Comparison of ENCODE assay signal across 1 cellular context in the genomic region with DNA sequence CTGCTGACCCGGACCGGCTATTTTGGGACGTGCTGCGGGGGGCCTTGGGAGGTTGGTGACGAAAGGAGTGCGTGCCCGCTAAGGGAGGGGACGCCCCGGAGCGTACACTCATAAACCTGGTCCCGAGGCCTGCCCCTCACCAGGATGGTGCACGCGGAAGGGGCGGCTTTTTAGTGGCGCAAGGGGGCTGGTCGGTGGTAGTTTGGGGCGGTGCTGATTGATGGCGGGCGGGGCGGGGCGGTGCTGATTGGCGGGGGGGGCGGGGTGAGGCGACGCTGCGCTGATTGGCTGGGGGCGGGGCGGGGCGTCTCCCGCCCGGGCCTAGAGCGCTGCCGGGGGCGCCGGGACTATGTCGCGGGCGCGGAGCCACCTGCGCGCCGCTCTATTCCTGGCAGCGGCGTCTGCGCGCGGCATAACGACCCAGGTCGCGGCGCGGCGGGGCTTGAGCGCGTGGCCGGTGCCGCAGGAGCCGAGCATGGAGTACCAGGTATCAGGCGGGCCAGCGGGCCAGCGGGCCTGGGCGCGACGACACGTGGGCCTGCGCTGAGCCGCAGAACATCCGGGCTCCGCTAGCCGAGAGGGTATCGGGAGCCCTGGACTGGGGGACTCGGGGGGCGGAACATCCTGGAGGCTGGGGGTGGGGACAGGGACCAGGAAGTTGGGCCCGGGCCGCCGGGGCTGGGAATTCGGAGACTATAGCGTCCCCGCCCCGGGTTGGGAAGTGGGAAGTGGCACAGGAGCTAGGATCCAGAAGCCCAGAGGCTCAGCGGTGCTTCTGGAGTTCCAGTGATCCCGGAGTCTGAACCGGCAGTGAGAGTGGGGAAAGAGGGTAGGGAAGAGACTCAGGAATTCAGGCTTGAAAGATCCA.
TF ChIP-seq lines count a peak whose summit lies in the region.

A gene with protein sequence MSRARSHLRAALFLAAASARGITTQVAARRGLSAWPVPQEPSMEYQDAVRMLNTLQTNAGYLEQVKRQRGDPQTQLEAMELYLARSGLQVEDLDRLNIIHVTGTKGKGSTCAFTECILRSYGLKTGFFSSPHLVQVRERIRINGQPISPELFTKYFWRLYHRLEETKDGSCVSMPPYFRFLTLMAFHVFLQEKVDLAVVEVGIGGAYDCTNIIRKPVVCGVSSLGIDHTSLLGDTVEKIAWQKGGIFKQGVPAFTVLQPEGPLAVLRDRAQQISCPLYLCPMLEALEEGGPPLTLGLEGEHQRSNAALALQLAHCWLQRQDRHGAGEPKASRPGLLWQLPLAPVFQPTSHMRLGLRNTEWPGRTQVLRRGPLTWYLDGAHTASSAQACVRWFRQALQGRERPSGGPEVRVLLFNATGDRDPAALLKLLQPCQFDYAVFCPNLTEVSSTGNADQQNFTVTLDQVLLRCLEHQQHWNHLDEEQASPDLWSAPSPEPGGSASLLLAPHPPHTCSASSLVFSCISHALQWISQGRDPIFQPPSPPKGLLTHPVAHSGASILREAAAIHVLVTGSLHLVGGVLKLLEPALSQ (plus strand): TSS at position 307 of the 868 bp plus-strand sequence. CDS start 43 bp downstream, at position 350.

TF ChIP-seq in GM12878, 131 proteins besides CTCF, POLR2A, EP300 and RAD21 (continued from another document and continues in another):
- TF ChIP-seq SIN3A (IDR thresholded peaks at IDR 0.05; ENCODE audit: low read depth, low read length) (peak; percentile 85), KAT2A (conservative IDR thresholded peaks at IDR 0.05; ENCODE audit: control insufficient read depth, low read depth, low read length) (no peak), FOXK2 (IDR thresholded peaks at IDR 0.05) (no peak), ZNF217 (IDR thresholded peaks at IDR 0.05) (0 out of 2 replicates have a peak, but pooled peaks have one; percentile 52), MYC (IDR thresholded peaks at IDR 0.05; ENCODE audit: insufficient read depth, insufficient read length, insufficient replicate concordance, low read length, severe bottlenecking) (peak; percentile 98), GATAD2B (conservative IDR thresholded peaks at IDR 0.05; ENCODE audit: low read depth) (peak; percentile 87; the same call in 1 of the 2 replicates), RBBP5 (conservative IDR thresholded peaks at IDR 0.05) (no peak), STAT1 (conservative IDR thresholded peaks at IDR 0.05) (no peak), KDM1A (IDR thresholded peaks at IDR 0.05; ENCODE audit: borderline replicate concordance) (no peak), CHD1 (IDR thresholded peaks at IDR 0.05; ENCODE audit: low read depth, low read length) (no peak), PML (IDR thresholded peaks at IDR 0.05; ENCODE audit: low read length) (peak; percentile 86; the same call in 1 of the 2 replicates), CREB1 (IDR thresholded peaks at IDR 0.05; ENCODE audit: low read depth) (peak; percentile 54), EZH2 (IDR thresholded peaks at IDR 0.05; ENCODE audit: borderline replicate concordance, control insufficient read depth, low read depth, low read length) (no peak), ZNF24 (IDR thresholded peaks at IDR 0.05) (peak; percentile 60; the same call in 1 of the 2 replicates), SMAD1 (IDR thresholded peaks at IDR 0.05; ENCODE audit: low read depth, partially characterized antibody) (no peak), IKZF1 (conservative IDR thresholded peaks at IDR 0.05) (peak; percentile 84), SIX5 (IDR thresholded peaks at IDR 0.05; ENCODE audit: low read depth, low read length, severe bottlenecking) (no peak), CBFB (IDR thresholded peaks at IDR 0.05; ENCODE audit: low read depth) (no peak), RCOR1 (conservative IDR thresholded peaks at IDR 0.05; ENCODE audit: low read depth, low read length) (no peak), RUNX3 (IDR thresholded peaks at IDR 0.05; ENCODE audit: low read length) (0 out of 2 replicates have a peak, but pooled peaks have one; percentile 24), HDAC6 (IDR thresholded peaks at IDR 0.05; ENCODE audit: unreplicated experiment) (no peak), SPI1 (IDR thresholded peaks at IDR 0.05; ENCODE audit: borderline replicate concordance, insufficient read depth, low read depth, low read length) (no peak), FOS (IDR thresholded peaks at IDR 0.05; ENCODE audit: borderline replicate concordance, extremely low read depth, insufficient read length) (no peak), IRF4 (IDR thresholded peaks at IDR 0.05; ENCODE audit: low read depth, low read length) (no peak), ESRRA (IDR thresholded peaks at IDR 0.05; ENCODE audit: low read length) (no peak), TBL1XR1 (IDR thresholded peaks at IDR 0.05; ENCODE audit: low read depth, low read length) (no peak), NFIC (IDR thresholded peaks at IDR 0.05; ENCODE audit: low read depth, low read length) (no peak), SRF (IDR thresholded peaks at IDR 0.05; ENCODE audit: low read depth in 2 of 2, low read length in 2 of 2) (no peak), ATF7 (IDR thresholded peaks at IDR 0.05; ENCODE audit: low read depth) (no peak), GABPA (IDR thresholded peaks at IDR 0.05; ENCODE audit: low read depth) (peak; percentile 73), CEBPB (IDR thresholded peaks at IDR 0.05; ENCODE audit: borderline replicate concordance in 1 of 2, low read depth in 2 of 2, low read length in 2 of 2) (no peak), MEF2B (IDR thresholded peaks at IDR 0.05; ENCODE audit: partially characterized antibody, poor library complexity, severe bottlenecking) (peak; percentile 55), MTA3 (IDR thresholded peaks at IDR 0.05; ENCODE audit: borderline replicate concordance, low read length) (no peak), JUND (IDR thresholded peaks at IDR 0.05; ENCODE audit: low read depth, low read length) (0 out of 2 replicates have a peak, but pooled peaks have one; percentile 12), RELA (IDR thresholded peaks at IDR 0.05; ENCODE audit: borderline replicate concordance, partially characterized antibody) (peak; percentile 21), CBX5 (IDR thresholded peaks at IDR 0.05; ENCODE audit: low read depth) (no peak), CHD4 (IDR thresholded peaks at IDR 0.05) (no peak), SP1 (IDR thresholded peaks at IDR 0.05; ENCODE audit: low read depth, low read length) (no peak), CREM (IDR thresholded peaks at IDR 0.05; ENCODE audit: low read depth) (no peak), TCF12 (IDR thresholded peaks at IDR 0.05; ENCODE audit: low read depth, low read length) (peak; percentile 78; the same call in 1 of the 2 replicates)
- TF ChIP-seq, protein P1, sequence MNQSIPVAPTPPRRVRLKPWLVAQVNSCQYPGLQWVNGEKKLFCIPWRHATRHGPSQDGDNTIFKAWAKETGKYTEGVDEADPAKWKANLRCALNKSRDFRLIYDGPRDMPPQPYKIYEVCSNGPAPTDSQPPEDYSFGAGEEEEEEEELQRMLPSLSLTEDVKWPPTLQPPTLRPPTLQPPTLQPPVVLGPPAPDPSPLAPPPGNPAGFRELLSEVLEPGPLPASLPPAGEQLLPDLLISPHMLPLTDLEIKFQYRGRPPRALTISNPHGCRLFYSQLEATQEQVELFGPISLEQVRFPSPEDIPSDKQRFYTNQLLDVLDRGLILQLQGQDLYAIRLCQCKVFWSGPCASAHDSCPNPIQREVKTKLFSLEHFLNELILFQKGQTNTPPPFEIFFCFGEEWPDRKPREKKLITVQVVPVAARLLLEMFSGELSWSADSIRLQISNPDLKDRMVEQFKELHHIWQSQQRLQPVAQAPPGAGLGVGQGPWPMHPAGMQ (IDR thresholded peaks at IDR 0.05; ENCODE audit: borderline replicate concordance), result no peak
- TF ChIP-seq, protein P2, sequence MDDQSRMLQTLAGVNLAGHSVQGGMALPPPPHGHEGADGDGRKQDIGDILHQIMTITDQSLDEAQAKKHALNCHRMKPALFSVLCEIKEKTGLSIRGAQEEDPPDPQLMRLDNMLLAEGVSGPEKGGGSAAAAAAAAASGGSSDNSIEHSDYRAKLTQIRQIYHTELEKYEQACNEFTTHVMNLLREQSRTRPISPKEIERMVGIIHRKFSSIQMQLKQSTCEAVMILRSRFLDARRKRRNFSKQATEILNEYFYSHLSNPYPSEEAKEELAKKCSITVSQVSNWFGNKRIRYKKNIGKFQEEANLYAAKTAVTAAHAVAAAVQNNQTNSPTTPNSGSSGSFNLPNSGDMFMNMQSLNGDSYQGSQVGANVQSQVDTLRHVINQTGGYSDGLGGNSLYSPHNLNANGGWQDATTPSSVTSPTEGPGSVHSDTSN (IDR thresholded peaks at IDR 0.05; ENCODE audit: insufficient replicate concordance, low read depth, low read length), result peak; percentile 75
- TF ChIP-seq, protein P3, sequence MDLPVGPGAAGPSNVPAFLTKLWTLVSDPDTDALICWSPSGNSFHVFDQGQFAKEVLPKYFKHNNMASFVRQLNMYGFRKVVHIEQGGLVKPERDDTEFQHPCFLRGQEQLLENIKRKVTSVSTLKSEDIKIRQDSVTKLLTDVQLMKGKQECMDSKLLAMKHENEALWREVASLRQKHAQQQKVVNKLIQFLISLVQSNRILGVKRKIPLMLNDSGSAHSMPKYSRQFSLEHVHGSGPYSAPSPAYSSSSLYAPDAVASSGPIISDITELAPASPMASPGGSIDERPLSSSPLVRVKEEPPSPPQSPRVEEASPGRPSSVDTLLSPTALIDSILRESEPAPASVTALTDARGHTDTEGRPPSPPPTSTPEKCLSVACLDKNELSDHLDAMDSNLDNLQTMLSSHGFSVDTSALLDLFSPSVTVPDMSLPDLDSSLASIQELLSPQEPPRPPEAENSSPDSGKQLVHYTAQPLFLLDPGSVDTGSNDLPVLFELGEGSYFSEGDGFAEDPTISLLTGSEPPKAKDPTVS (IDR thresholded peaks at IDR 0.05; ENCODE audit: low read depth, low read length), result no peak
- TF ChIP-seq, protein P4, sequence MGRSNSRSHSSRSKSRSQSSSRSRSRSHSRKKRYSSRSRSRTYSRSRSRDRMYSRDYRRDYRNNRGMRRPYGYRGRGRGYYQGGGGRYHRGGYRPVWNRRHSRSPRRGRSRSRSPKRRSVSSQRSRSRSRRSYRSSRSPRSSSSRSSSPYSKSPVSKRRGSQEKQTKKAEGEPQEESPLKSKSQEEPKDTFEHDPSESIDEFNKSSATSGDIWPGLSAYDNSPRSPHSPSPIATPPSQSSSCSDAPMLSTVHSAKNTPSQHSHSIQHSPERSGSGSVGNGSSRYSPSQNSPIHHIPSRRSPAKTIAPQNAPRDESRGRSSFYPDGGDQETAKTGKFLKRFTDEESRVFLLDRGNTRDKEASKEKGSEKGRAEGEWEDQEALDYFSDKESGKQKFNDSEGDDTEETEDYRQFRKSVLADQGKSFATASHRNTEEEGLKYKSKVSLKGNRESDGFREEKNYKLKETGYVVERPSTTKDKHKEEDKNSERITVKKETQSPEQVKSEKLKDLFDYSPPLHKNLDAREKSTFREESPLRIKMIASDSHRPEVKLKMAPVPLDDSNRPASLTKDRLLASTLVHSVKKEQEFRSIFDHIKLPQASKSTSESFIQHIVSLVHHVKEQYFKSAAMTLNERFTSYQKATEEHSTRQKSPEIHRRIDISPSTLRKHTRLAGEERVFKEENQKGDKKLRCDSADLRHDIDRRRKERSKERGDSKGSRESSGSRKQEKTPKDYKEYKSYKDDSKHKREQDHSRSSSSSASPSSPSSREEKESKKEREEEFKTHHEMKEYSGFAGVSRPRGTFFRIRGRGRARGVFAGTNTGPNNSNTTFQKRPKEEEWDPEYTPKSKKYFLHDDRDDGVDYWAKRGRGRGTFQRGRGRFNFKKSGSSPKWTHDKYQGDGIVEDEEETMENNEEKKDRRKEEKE (IDR thresholded peaks at IDR 0.05), result no peak
- TF ChIP-seq, protein P5, sequence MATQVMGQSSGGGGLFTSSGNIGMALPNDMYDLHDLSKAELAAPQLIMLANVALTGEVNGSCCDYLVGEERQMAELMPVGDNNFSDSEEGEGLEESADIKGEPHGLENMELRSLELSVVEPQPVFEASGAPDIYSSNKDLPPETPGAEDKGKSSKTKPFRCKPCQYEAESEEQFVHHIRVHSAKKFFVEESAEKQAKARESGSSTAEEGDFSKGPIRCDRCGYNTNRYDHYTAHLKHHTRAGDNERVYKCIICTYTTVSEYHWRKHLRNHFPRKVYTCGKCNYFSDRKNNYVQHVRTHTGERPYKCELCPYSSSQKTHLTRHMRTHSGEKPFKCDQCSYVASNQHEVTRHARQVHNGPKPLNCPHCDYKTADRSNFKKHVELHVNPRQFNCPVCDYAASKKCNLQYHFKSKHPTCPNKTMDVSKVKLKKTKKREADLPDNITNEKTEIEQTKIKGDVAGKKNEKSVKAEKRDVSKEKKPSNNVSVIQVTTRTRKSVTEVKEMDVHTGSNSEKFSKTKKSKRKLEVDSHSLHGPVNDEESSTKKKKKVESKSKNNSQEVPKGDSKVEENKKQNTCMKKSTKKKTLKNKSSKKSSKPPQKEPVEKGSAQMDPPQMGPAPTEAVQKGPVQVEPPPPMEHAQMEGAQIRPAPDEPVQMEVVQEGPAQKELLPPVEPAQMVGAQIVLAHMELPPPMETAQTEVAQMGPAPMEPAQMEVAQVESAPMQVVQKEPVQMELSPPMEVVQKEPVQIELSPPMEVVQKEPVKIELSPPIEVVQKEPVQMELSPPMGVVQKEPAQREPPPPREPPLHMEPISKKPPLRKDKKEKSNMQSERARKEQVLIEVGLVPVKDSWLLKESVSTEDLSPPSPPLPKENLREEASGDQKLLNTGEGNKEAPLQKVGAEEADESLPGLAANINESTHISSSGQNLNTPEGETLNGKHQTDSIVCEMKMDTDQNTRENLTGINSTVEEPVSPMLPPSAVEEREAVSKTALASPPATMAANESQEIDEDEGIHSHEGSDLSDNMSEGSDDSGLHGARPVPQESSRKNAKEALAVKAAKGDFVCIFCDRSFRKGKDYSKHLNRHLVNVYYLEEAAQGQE (IDR thresholded peaks at IDR 0.05; ENCODE audit: low read depth, low read length), result no peak
- TF ChIP-seq, protein P6, sequence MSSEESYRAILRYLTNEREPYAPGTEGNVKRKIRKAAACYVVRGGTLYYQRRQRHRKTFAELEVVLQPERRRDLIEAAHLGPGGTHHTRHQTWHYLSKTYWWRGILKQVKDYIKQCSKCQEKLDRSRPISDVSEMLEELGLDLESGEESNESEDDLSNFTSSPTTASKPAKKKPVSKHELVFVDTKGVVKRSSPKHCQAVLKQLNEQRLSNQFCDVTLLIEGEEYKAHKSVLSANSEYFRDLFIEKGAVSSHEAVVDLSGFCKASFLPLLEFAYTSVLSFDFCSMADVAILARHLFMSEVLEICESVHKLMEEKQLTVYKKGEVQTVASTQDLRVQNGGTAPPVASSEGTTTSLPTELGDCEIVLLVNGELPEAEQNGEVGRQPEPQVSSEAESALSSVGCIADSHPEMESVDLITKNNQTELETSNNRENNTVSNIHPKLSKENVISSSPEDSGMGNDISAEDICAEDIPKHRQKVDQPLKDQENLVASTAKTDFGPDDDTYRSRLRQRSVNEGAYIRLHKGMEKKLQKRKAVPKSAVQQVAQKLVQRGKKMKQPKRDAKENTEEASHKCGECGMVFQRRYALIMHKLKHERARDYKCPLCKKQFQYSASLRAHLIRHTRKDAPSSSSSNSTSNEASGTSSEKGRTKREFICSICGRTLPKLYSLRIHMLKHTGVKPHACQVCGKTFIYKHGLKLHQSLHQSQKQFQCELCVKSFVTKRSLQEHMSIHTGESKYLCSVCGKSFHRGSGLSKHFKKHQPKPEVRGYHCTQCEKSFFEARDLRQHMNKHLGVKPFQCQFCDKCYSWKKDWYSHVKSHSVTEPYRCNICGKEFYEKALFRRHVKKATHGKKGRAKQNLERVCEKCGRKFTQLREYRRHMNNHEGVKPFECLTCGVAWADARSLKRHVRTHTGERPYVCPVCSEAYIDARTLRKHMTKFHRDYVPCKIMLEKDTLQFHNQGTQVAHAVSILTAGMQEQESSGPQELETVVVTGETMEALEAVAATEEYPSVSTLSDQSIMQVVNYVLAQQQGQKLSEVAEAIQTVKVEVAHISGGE (CRISPR knock-in tag; IDR thresholded peaks at IDR 0.05), result no peak
